Comparison of ENCODE assay signal across 10 cellular contexts in genomic region chr6:92550501-92550900, GRCh38.
"Had no signal": no experiment of that assay in that cellular context is flagged by ENCODE, and none has a peak within 500 bp of the region (broad histone marks: within the 10 kb centered on the region; RNA-seq: fewer than 3 reads in every experiment).

No MANE protein-coding gene starts in this region.

- H3K36me3 ChIP-seq: HAP-1 had no signal

- DNase-seq: HFFc6, IMR-90, KG1 had no signal

- H3K4me1 ChIP-seq: HAP-1 had no signal

- H2AFZ ChIP-seq: GM23338 had no signal

- H3K4me3 ChIP-seq: GM23338, HAP-1, K562 had no signal

- H3K9me3 ChIP-seq: HAP-1 had no signal

- H3K4me2 ChIP-seq: GM23338 had no signal

- ATAC-seq: GM23338, HCT116, K562 had no signal

- FAIRE-seq: H1, H54, HTR-8/SVneo, K562 had no signal
